Comparison of ENCODE assay signal across 1 cellular context in the genomic region with DNA sequence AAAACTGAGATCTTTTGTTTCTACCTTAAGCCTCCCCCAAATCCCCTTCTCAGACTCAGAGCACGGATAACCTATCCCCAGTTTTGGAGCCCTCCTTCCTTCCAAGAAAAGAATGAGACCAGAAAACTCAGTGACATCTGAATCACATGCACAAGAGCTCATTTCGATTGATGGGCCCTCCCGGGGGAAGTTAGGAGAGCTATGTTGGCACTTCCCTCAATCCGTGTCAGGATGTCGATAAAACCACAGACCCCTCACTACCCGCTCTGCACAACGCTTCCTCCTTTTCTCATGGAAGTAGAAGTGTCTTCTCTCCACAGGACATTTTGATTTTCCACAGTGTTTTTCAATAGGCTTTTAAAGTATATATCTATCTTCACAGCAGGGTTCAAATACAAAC.
TF ChIP-seq lines count a peak whose summit lies in the region.

No MANE protein-coding gene starts in this region.

TF ChIP-seq in WTC11, 78 proteins besides CTCF, POLR2A, EP300 and RAD21 (continued from another document):
- TF ChIP-seq, protein P1, sequence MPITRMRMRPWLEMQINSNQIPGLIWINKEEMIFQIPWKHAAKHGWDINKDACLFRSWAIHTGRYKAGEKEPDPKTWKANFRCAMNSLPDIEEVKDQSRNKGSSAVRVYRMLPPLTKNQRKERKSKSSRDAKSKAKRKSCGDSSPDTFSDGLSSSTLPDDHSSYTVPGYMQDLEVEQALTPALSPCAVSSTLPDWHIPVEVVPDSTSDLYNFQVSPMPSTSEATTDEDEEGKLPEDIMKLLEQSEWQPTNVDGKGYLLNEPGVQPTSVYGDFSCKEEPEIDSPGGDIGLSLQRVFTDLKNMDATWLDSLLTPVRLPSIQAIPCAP (CRISPR knock-in tag; IDR thresholded peaks at IDR 0.05), result no peak
- TF ChIP-seq JAZF1 (CRISPR knock-in tag; IDR thresholded peaks at IDR 0.05), result no peak
